In the genomic region with DNA sequence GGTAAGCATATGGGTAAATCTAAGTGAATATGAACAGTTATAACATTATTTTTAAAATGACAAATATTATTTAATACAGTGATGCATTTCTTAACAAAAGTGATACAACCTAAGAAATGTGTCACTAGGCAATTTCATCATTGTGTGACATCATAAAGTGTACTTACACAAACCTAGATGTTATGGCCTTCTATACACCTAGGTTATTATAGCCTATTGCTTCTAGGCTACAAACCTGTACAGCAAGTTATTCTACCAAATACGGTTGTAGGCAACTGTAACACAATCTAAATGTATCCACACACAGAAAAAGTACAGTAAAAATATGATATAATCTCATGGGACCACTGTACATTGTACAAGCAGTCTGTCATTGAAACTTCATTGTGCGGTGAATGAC, we compare ENCODE assay signal across 15 cellular contexts. TPM values are rescaled to one million over a fixed set of nuclear protein-coding genes. Genes with fewer than 3 reads are reported as not detected.
DNase-seq lines count a peak whose midpoint lies in the region; FAIRE-seq and TF ChIP-seq lines count a peak whose summit lies in the region.
"Had no signal": no experiment of that assay in that cellular context is flagged by ENCODE, and none has a peak within 500 bp of the region (broad histone marks: within the 10 kb centered on the region; RNA-seq: fewer than 3 reads in every experiment).

No MANE protein-coding gene starts in this region.

- POLR2A ChIA-PET in HEK293 (lab: Yijun Ruan, JAX) (no interaction called here), PC-9 (lab: Charles Lee; ENCODE audit: unreplicated experiment) (no interaction called here)

- H3K9me2 ChIP-seq in DOHH2 (replicated peaks; ENCODE audit: control insufficient read depth, low read length) = no peaks in the 10 kb centered on the region
- H3K9me2 ChIP-seq in PC-9 (ENCODE audit: insufficient read depth) = no peaks in the 10 kb centered on the region

- H2AFZ ChIP-seq in PC-9 = no peak overlapping the region
- H2AFZ ChIP-seq: GM23248 had no signal

- H3K9me3 Mint-ChIP-seq in type B pancreatic cell = no peaks in the 10 kb centered on the region
- H3K9me3 Mint-ChIP-seq: CD4-positive, alpha-beta memory T cell had no signal

- H3K4me1 ChIP-seq in DOHH2 (ENCODE audit: control insufficient read depth, low read length) = peaks cover 90% of the 10 kb centered on the region
- H3K4me1 ChIP-seq in HEK293 (ENCODE audit: control insufficient read depth, insufficient read depth, low read length) = peaks cover 7% of the 10 kb centered on the region
- no peaks in the 10 kb centered on the region for H3K4me1 ChIP-seq in PC-9 (replicated peaks; ENCODE audit: insufficient read depth)

- DNase-seq in bronchial epithelial cell (ENCODE audit: low read depth) (peak; percentile 11), type B pancreatic cell (ENCODE audit: extremely low spot score, unreplicated experiment) (no peak), mesenteric fat pad (ENCODE audit: low spot score) (no peak), RCC 7860 (ENCODE audit: low spot score) (no peak), PC-9 (no peak)
- DNase-seq: ACHN; CD4-positive, alpha-beta memory T cell; DMS79; GDM1; GM23248; H7 had no signal

- H3K36me3 ChIP-seq in DOHH2 (ENCODE audit: control insufficient read depth, low read length) (peaks cover 75% of the 10 kb centered on the region), HEK293 (ENCODE audit: control insufficient read depth in 2 of 2, insufficient read depth in 1 of 2, low read length in 2 of 2) (no peaks in the 10 kb centered on the region), bronchial epithelial cell (ENCODE audit: control insufficient read depth, insufficient read depth, low read length) (no peaks in the 10 kb centered on the region), PC-9 (ENCODE audit: low read depth) (no peaks in the 10 kb centered on the region)

- TF ChIP-seq CTCF in DOHH2 (IDR thresholded peaks at IDR 0.05; ENCODE audit: low read depth, low read length, poor library complexity, severe bottlenecking) (no peak), HEK293 (tag by site-specific recombination; IDR thresholded peaks at IDR 0.05) (no peak), bronchial epithelial cell (IDR thresholded peaks at IDR 0.05; ENCODE audit: insufficient read depth, low read length, severe bottlenecking) (no peak), type B pancreatic cell (conservative IDR thresholded peaks at IDR 0.05) (no peak), PC-9 (conservative IDR thresholded peaks at IDR 0.05) (no peak)

- no peak overlapping the region for H3K4me3 Mint-ChIP-seq in type B pancreatic cell
- H3K4me3 Mint-ChIP-seq: CD4-positive, alpha-beta memory T cell had no signal

- H3K36me3 Mint-ChIP-seq in type B pancreatic cell = peaks cover 9% of the 10 kb centered on the region

- FAIRE-seq in bronchial epithelial cell (lab: Jason Lieb, UNC) (no peak), RCC 7860 (lab: Jason Lieb, UNC) (no peak)
- FAIRE-seq: HTR-8/SVneo had no signal

- peaks cover 39% of the 10 kb centered on the region for H3K4me1 Mint-ChIP-seq in type B pancreatic cell (ENCODE audit: unreplicated experiment)

- H3K4me3 ChIP-seq in DOHH2 (ENCODE audit: low read length) = no peak overlapping the region
- no peak overlapping the region for H3K4me3 ChIP-seq in HEK293 (ENCODE audit: low read depth, low read length)
- H3K4me3 ChIP-seq in bronchial epithelial cell (ENCODE audit: low read depth, low read length) = no peak overlapping the region
- H3K4me3 ChIP-seq in PC-9 = no peak overlapping the region
- H3K4me3 ChIP-seq: GM23248 had no signal

- H3K79me2 ChIP-seq in DOHH2 (ENCODE audit: control insufficient read depth, low read length) (peaks cover 98% of the 10 kb centered on the region), PC-9 (ENCODE audit: low read depth) (no peaks in the 10 kb centered on the region)

- H3K27ac ChIP-seq in DOHH2 (ENCODE audit: low read depth, low read length) (peak overlapping the region; percentile 19), HEK293 (ENCODE audit: extremely low read depth, low read depth, low read length) (no peak overlapping the region), PC-9 (no peak overlapping the region)
- H3K27ac ChIP-seq: C4-2B, GM23248 had no signal

- H4K20me1 ChIP-seq in DOHH2 (ENCODE audit: control insufficient read depth, insufficient read depth, low read depth, low read length) = no peaks in the 10 kb centered on the region
- no peaks in the 10 kb centered on the region for H4K20me1 ChIP-seq in PC-9 (ENCODE audit: insufficient read depth)

- H3K4me2 ChIP-seq in DOHH2 (ENCODE audit: low read length) (peak overlapping the region; percentile 39), PC-9 (no peak overlapping the region)

- intact Hi-C loops in PC-9 (cut with micrococcal nuclease; ENCODE audit: unreplicated experiment) = no loop called here

- H3K27me3 ChIP-seq in DOHH2 (ENCODE audit: control insufficient read depth, low read length) = no peaks in the 10 kb centered on the region
- no peaks in the 10 kb centered on the region for H3K27me3 ChIP-seq in bronchial epithelial cell (ENCODE audit: control insufficient read depth, insufficient read depth, low read length)
- H3K27me3 ChIP-seq in PC-9 (ENCODE audit: insufficient read depth, low read depth) = no peaks in the 10 kb centered on the region

- CTCF ChIA-PET in HEK293 (lab: Yijun Ruan, JAX) (interaction anchor here (0.5 to 1.9 kb wide), 2 partner anchors 13 to 112 kb away, joined by 3 to 4 read pairs; no protein-coding TSS in a partner anchor), PC-9 (lab: Charles Lee) (no interaction called here)

- no peaks in the 10 kb centered on the region for H3K27me3 Mint-ChIP-seq in type B pancreatic cell
- H3K27me3 Mint-ChIP-seq: CD4-positive, alpha-beta memory T cell had no signal

- no peaks in the 10 kb centered on the region for H3K9me3 ChIP-seq in DOHH2 (ENCODE audit: control insufficient read depth, insufficient read depth, low read length)
- no peaks in the 10 kb centered on the region for H3K9me3 ChIP-seq in HEK293 (ENCODE audit: control insufficient read depth, insufficient read depth, low read depth, low read length)
- H3K9me3 ChIP-seq in PC-9 (ENCODE audit: insufficient read depth, low read depth) = no peaks in the 10 kb centered on the region

- BruUV-seq in PC-9 (replicated peaks; lab: Mats Ljungman, UMichigan) = no TSS peak

- peak overlapping the region; percentile 42 for H3K27ac Mint-ChIP-seq in type B pancreatic cell
- H3K27ac Mint-ChIP-seq: CD4-positive, alpha-beta memory T cell had no signal

- peaks cover 14% of the 10 kb centered on the region for H3F3A ChIP-seq in DOHH2 (ENCODE audit: control insufficient read depth, insufficient read depth)
- H3F3A ChIP-seq in PC-9 (ENCODE audit: insufficient read depth, low read depth) = no peaks in the 10 kb centered on the region; the same call in 1 of the 2 replicates

TF ChIP-seq in HEK293, 187 proteins besides CTCF, POLR2A, EP300 and RAD21:
- TF ChIP-seq ZNF629 (tag by site-specific recombination; IDR thresholded peaks at IDR 0.05) (peak; percentile 47; the same call in 1 of the 2 replicates), HOXC10 (CRISPR knock-in tag; IDR thresholded peaks at IDR 0.05) (no peak)

RNA-seq across cellular contexts. Expression of gene STRBP, which starts 48.3 kb away (rescaled TPM):
- 15.0 and 21.6 TPM in 2 replicates for total RNA-seq in bronchial epithelial cell
- total RNA-seq in type B pancreatic cell (ENCODE audit: low replicate concordance) = 51.1 and 56.7 TPM in 2 replicates
- 8.7 TPM for total RNA-seq in mesenteric fat pad
- 34.5 and 39.9 TPM in 2 replicates for total RNA-seq in PC-9 (2021)
